In genomic region chr6:44387346-44388134, GRCh38 we compare ENCODE assay signal across 1 cellular context.
A peak's percentile ranks its signal among the peaks of the same experiment; 100 is the strongest.
TF ChIP-seq lines count a peak whose summit lies in the region.

TSS of gene CDC5L (plus strand) at chr6:44387706. CDS start at chr6:44387824, 118 bp downstream.

TF ChIP-seq in GM12878, 131 proteins besides CTCF, POLR2A, EP300 and RAD21 (continued from another document and continues in another):
- TF ChIP-seq, protein P1, sequence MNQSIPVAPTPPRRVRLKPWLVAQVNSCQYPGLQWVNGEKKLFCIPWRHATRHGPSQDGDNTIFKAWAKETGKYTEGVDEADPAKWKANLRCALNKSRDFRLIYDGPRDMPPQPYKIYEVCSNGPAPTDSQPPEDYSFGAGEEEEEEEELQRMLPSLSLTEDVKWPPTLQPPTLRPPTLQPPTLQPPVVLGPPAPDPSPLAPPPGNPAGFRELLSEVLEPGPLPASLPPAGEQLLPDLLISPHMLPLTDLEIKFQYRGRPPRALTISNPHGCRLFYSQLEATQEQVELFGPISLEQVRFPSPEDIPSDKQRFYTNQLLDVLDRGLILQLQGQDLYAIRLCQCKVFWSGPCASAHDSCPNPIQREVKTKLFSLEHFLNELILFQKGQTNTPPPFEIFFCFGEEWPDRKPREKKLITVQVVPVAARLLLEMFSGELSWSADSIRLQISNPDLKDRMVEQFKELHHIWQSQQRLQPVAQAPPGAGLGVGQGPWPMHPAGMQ (IDR thresholded peaks at IDR 0.05; ENCODE audit: borderline replicate concordance) = peak; percentile 95
- TF ChIP-seq ATF3 (IDR thresholded peaks at IDR 0.05; ENCODE audit: borderline replicate concordance, extremely low read depth, low read depth, low read length) (no peak), PKNOX1 (IDR thresholded peaks at IDR 0.05) (peak; percentile 80), TCF3 (IDR thresholded peaks at IDR 0.05; ENCODE audit: borderline replicate concordance, insufficient read depth, low read depth, low read length) (no peak), USF1 (IDR thresholded peaks at IDR 0.05; ENCODE audit: borderline replicate concordance, extremely low read length, insufficient read depth, low read depth, low read length) (no peak), NKRF (conservative IDR thresholded peaks at IDR 0.05) (peak; percentile 69), TBL1XR1 (IDR thresholded peaks at IDR 0.05; ENCODE audit: low read depth, low read length) (no peak), LARP7 (IDR thresholded peaks at IDR 0.05) (peak; percentile 17; the same call in 1 of the 2 replicates), SIN3A (IDR thresholded peaks at IDR 0.05; ENCODE audit: low read depth, low read length) (peak; percentile 29; the same call in 1 of the 2 replicates), KLF5 (IDR thresholded peaks at IDR 0.05; ENCODE audit: partially characterized antibody) (peak; percentile 51), BRCA1 (IDR thresholded peaks at IDR 0.05; ENCODE audit: low read depth, low read length) (peak; percentile 98), MAX (IDR thresholded peaks at IDR 0.05; ENCODE audit: low read depth, low read length) (no peak), CBX3 (IDR thresholded peaks at IDR 0.05; ENCODE audit: borderline replicate concordance, low read depth) (no peak), ZNF592 (IDR thresholded peaks at IDR 0.05) (peak; percentile 52; the same call in 1 of the 2 replicates), GATAD2B (conservative IDR thresholded peaks at IDR 0.05; ENCODE audit: low read depth) (peak; percentile 55; the same call in 1 of the 2 replicates), EGR1 (IDR thresholded peaks at IDR 0.05; ENCODE audit: borderline replicate concordance in 1 of 2, low read depth in 2 of 2, low read length in 2 of 2) (peak in 1 of 2 experiments; percentile 10; a peak in 1 of 3 replicates), ASH2L (IDR thresholded peaks at IDR 0.05; ENCODE audit: borderline replicate concordance, low read depth) (no peak), ZBED1 (IDR thresholded peaks at IDR 0.05; ENCODE audit: borderline replicate concordance) (peak; percentile 18; the same call in 1 of the 2 replicates), IKZF2 (IDR thresholded peaks at IDR 0.05) (no peak; a peak in 1 of 4 replicates), MTA2 (IDR thresholded peaks at IDR 0.05; ENCODE audit: low read depth) (no peak), SMAD5 (IDR thresholded peaks at IDR 0.05; ENCODE audit: low read depth) (peak; percentile 97), NR2C2 (IDR thresholded peaks at IDR 0.05; ENCODE audit: borderline replicate concordance, control insufficient read depth, insufficient read length, low read depth) (no peak), NR2C1 (IDR thresholded peaks at IDR 0.05) (peak; percentile 53), FOXK2 (IDR thresholded peaks at IDR 0.05) (no peak), BMI1 (IDR thresholded peaks at IDR 0.05; ENCODE audit: borderline replicate concordance) (no peak)
- TF ChIP-seq, protein P2, sequence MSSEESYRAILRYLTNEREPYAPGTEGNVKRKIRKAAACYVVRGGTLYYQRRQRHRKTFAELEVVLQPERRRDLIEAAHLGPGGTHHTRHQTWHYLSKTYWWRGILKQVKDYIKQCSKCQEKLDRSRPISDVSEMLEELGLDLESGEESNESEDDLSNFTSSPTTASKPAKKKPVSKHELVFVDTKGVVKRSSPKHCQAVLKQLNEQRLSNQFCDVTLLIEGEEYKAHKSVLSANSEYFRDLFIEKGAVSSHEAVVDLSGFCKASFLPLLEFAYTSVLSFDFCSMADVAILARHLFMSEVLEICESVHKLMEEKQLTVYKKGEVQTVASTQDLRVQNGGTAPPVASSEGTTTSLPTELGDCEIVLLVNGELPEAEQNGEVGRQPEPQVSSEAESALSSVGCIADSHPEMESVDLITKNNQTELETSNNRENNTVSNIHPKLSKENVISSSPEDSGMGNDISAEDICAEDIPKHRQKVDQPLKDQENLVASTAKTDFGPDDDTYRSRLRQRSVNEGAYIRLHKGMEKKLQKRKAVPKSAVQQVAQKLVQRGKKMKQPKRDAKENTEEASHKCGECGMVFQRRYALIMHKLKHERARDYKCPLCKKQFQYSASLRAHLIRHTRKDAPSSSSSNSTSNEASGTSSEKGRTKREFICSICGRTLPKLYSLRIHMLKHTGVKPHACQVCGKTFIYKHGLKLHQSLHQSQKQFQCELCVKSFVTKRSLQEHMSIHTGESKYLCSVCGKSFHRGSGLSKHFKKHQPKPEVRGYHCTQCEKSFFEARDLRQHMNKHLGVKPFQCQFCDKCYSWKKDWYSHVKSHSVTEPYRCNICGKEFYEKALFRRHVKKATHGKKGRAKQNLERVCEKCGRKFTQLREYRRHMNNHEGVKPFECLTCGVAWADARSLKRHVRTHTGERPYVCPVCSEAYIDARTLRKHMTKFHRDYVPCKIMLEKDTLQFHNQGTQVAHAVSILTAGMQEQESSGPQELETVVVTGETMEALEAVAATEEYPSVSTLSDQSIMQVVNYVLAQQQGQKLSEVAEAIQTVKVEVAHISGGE (CRISPR knock-in tag; IDR thresholded peaks at IDR 0.05) = no peak
- TF ChIP-seq, protein P3, sequence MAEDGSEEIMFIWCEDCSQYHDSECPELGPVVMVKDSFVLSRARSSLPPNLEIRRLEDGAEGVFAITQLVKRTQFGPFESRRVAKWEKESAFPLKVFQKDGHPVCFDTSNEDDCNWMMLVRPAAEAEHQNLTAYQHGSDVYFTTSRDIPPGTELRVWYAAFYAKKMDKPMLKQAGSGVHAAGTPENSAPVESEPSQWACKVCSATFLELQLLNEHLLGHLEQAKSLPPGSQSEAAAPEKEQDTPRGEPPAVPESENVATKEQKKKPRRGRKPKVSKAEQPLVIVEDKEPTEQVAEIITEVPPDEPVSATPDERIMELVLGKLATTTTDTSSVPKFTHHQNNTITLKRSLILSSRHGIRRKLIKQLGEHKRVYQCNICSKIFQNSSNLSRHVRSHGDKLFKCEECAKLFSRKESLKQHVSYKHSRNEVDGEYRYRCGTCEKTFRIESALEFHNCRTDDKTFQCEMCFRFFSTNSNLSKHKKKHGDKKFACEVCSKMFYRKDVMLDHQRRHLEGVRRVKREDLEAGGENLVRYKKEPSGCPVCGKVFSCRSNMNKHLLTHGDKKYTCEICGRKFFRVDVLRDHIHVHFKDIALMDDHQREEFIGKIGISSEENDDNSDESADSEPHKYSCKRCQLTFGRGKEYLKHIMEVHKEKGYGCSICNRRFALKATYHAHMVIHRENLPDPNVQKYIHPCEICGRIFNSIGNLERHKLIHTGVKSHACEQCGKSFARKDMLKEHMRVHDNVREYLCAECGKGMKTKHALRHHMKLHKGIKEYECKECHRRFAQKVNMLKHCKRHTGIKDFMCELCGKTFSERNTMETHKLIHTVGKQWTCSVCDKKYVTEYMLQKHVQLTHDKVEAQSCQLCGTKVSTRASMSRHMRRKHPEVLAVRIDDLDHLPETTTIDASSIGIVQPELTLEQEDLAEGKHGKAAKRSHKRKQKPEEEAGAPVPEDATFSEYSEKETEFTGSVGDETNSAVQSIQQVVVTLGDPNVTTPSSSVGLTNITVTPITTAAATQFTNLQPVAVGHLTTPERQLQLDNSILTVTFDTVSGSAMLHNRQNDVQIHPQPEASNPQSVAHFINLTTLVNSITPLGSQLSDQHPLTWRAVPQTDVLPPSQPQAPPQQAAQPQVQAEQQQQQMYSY (CRISPR knock-in tag; IDR thresholded peaks at IDR 0.05) = no peak
- TF ChIP-seq, protein P4, sequence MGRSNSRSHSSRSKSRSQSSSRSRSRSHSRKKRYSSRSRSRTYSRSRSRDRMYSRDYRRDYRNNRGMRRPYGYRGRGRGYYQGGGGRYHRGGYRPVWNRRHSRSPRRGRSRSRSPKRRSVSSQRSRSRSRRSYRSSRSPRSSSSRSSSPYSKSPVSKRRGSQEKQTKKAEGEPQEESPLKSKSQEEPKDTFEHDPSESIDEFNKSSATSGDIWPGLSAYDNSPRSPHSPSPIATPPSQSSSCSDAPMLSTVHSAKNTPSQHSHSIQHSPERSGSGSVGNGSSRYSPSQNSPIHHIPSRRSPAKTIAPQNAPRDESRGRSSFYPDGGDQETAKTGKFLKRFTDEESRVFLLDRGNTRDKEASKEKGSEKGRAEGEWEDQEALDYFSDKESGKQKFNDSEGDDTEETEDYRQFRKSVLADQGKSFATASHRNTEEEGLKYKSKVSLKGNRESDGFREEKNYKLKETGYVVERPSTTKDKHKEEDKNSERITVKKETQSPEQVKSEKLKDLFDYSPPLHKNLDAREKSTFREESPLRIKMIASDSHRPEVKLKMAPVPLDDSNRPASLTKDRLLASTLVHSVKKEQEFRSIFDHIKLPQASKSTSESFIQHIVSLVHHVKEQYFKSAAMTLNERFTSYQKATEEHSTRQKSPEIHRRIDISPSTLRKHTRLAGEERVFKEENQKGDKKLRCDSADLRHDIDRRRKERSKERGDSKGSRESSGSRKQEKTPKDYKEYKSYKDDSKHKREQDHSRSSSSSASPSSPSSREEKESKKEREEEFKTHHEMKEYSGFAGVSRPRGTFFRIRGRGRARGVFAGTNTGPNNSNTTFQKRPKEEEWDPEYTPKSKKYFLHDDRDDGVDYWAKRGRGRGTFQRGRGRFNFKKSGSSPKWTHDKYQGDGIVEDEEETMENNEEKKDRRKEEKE (IDR thresholded peaks at IDR 0.05) = no peak
- TF ChIP-seq, protein P5, sequence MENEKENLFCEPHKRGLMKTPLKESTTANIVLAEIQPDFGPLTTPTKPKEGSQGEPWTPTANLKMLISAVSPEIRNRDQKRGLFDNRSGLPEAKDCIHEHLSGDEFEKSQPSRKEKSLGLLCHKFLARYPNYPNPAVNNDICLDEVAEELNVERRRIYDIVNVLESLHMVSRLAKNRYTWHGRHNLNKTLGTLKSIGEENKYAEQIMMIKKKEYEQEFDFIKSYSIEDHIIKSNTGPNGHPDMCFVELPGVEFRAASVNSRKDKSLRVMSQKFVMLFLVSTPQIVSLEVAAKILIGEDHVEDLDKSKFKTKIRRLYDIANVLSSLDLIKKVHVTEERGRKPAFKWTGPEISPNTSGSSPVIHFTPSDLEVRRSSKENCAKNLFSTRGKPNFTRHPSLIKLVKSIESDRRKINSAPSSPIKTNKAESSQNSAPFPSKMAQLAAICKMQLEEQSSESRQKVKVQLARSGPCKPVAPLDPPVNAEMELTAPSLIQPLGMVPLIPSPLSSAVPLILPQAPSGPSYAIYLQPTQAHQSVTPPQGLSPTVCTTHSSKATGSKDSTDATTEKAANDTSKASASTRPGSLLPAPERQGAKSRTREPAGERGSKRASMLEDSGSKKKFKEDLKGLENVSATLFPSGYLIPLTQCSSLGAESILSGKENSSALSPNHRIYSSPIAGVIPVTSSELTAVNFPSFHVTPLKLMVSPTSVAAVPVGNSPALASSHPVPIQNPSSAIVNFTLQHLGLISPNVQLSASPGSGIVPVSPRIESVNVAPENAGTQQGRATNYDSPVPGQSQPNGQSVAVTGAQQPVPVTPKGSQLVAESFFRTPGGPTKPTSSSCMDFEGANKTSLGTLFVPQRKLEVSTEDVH (IDR thresholded peaks at IDR 0.05; ENCODE audit: low read depth, partially characterized antibody) = no peak
